ENCODE assay signal across 22 cellular contexts in the genomic region with DNA sequence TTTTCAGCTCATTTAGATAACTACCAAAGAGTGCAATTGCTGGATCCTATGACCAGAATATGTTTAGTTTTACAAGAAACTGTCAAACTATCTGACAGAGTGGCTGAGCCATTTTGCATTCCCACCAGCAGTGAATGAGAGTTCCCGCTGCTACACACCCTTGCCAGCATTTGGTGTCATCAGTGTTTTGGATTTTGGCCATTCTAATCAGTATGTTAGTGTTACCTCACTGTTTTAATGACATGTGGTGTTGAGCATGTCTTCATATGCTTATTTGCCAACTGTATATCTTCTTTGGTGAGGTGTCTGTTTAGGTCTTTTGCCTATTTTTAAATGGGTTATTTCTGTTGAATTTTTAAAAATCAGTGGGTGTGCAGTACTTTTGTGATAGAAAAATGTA.
A peak's percentile ranks its signal among the peaks of the same experiment; 100 is the strongest.
DNase-seq lines count a peak whose midpoint lies in the region; ATAC-seq and TF ChIP-seq lines count a peak whose summit lies in the region.
"Had no signal": no experiment of that assay in that cellular context is flagged by ENCODE, and none has a peak within 500 bp of the region (broad histone marks: within the 10 kb centered on the region; RNA-seq: fewer than 3 reads in every experiment).

No MANE protein-coding gene starts in this region.

- peaks cover 24% of the 10 kb centered on the region for H3K27me3 Mint-ChIP-seq in CD4-positive, alpha-beta T cell

- peaks cover 0 to 28% (median 0%) of the 10 kb centered on the region in 9 donors for H3K36me3 ChIP-seq in heart left ventricle
- H3K36me3 ChIP-seq in left ventricle myocardium inferior = peaks cover 16% of the 10 kb centered on the region
- no peaks in the 10 kb centered on the region for H3K36me3 ChIP-seq in HEK293 (ENCODE audit: control insufficient read depth in 2 of 2, insufficient read depth in 1 of 2, low read length in 2 of 2)
- no peaks in the 10 kb centered on the region for H3K36me3 ChIP-seq in esophagus squamous epithelium
- H3K36me3 ChIP-seq: BE2C; BLaER1 treated with 17β-estradiol and CSF1 and Interleukin-3, amounts not matched to agents 10 nM and 100 nM had no signal

- TF ChIP-seq POLR2A in heart left ventricle (IDR thresholded peaks at IDR 0.05) = no peak
- TF ChIP-seq POLR2A in esophagus squamous epithelium (IDR thresholded peaks at IDR 0.05) = no peak

- peak in 3 of 4 donors; percentile 43 to 48 (median 46) for ATAC-seq in heart left ventricle
- ATAC-seq in CD4-positive, alpha-beta T cell (ENCODE audit: poor library complexity) = no peak
- ATAC-seq: A549, GM23338, HCT116 had no signal

- WGBS in heart left ventricle, 4 donors = 52 to 70% (median 62%) methylated on average over 1 of the region's 1 CpG
- WGBS in esophagus squamous epithelium, 2 donors = 67 to 79% methylated on average over 1 of the region's 1 CpG

- CTCF ChIA-PET in HEK293 (lab: Yijun Ruan, JAX) = interaction anchor here (0.6 to 1.1 kb wide), 2 partner anchors 11 kb away, joined by 3 to 5 read pairs; no protein-coding TSS in a partner anchor
- CTCF ChIA-PET in CD4-positive, alpha-beta T cell (lab: Charles Lee) = no interaction called here

- no peaks in the 10 kb centered on the region for H3K4me1 Mint-ChIP-seq in CD4-positive, alpha-beta T cell (ENCODE audit: low read depth)
- H3K4me1 Mint-ChIP-seq: CD14-positive monocyte; CD4-positive, alpha-beta memory T cell; GM23338; H9 had no signal

- no peaks in the 10 kb centered on the region for H3K36me3 Mint-ChIP-seq in CD4-positive, alpha-beta T cell (ENCODE audit: low read depth)
- H3K36me3 Mint-ChIP-seq: CD14-positive monocyte; CD4-positive, alpha-beta memory T cell had no signal

- no peaks in the 10 kb centered on the region for H3K27me3 ChIP-seq in heart left ventricle
- H3K27me3 ChIP-seq in left ventricle myocardium inferior (ENCODE audit: low read depth) = no peaks in the 10 kb centered on the region
- H3K27me3 ChIP-seq in CD4-positive, alpha-beta T cell (ENCODE audit: control insufficient read depth, insufficient read depth, low read length) = no peaks in the 10 kb centered on the region
- H3K27me3 ChIP-seq in esophagus squamous epithelium = no peaks in the 10 kb centered on the region
- H3K27me3 ChIP-seq: BE2C; BLaER1 treated with 17β-estradiol and CSF1 and Interleukin-3, amounts not matched to agents 10 nM and 100 nM had no signal

- H3K4me3 ChIP-seq in heart left ventricle (no peak overlapping the region), left ventricle myocardium inferior (no peak overlapping the region), HEK293 (ENCODE audit: low read depth, low read length) (no peak overlapping the region), esophagus squamous epithelium (no peak overlapping the region)
- H3K4me3 ChIP-seq: A549; BLaER1 treated with 17β-estradiol and CSF1 and Interleukin-3, amounts not matched to agents 10 nM and 100 nM; GM23338 had no signal

- H3K9me3 Mint-ChIP-seq in CD4-positive, alpha-beta T cell = peaks cover 4% of the 10 kb centered on the region
- H3K9me3 Mint-ChIP-seq: HFFc6 had no signal

- H3K27ac Mint-ChIP-seq in CD4-positive, alpha-beta T cell = no peak overlapping the region
- H3K27ac Mint-ChIP-seq: CD14-positive monocyte; CD4-positive, alpha-beta memory T cell; GM23338; H9; HFFc6 had no signal

- POLR2A ChIA-PET in HEK293 (lab: Yijun Ruan, JAX) = no interaction called here
- POLR2A ChIA-PET in CD4-positive, alpha-beta T cell (lab: Charles Lee) = no interaction called here

- H3K9me3 ChIP-seq in heart left ventricle = peaks cover 0 to 7% (median 0%) of the 10 kb centered on the region in 12 donors
- peaks cover 14% of the 10 kb centered on the region for H3K9me3 ChIP-seq in left ventricle myocardium inferior (replicated peaks)
- no peaks in the 10 kb centered on the region for H3K9me3 ChIP-seq in HEK293 (ENCODE audit: control insufficient read depth, insufficient read depth, low read depth, low read length)
- no peaks in the 10 kb centered on the region for H3K9me3 ChIP-seq in CD4-positive, alpha-beta T cell (ENCODE audit: control insufficient read depth, low read length)
- no peaks in the 10 kb centered on the region for H3K9me3 ChIP-seq in esophagus squamous epithelium
- H3K9me3 ChIP-seq: Caco-2 had no signal

- intact Hi-C loops in heart left ventricle (cut with DNase I) (no loop called here), left ventricle myocardium inferior (cut with micrococcal nuclease) (no loop called here), esophagus squamous epithelium (cut with DNase I) (no loop called here)
- intact Hi-C loops in CD4-positive, alpha-beta T cell (cut with DNase I, micrococcal nuclease) = no loop called here

- no peaks in the 10 kb centered on the region for H3K4me1 ChIP-seq in heart left ventricle
- no peaks in the 10 kb centered on the region for H3K4me1 ChIP-seq in left ventricle myocardium inferior
- H3K4me1 ChIP-seq in HEK293 (ENCODE audit: control insufficient read depth, insufficient read depth, low read length) = no peaks in the 10 kb centered on the region
- H3K4me1 ChIP-seq in esophagus squamous epithelium = no peaks in the 10 kb centered on the region
- H3K4me1 ChIP-seq: A549; BLaER1 treated with 17β-estradiol and CSF1 and Interleukin-3, amounts not matched to agents 10 nM and 100 nM; Caco-2 had no signal

- H3K4me3 Mint-ChIP-seq in CD4-positive, alpha-beta T cell = no peak overlapping the region
- H3K4me3 Mint-ChIP-seq: CD14-positive monocyte; CD4-positive, alpha-beta memory T cell; GM23338; H9; HFFc6 had no signal

- DNase-seq in heart left ventricle = no peak
- DNase-seq in left ventricle myocardium inferior = no peak
- DNase-seq in cerebellar cortex (ENCODE audit: low spot score) = peak; percentile 67
- no peak for DNase-seq in COLO668 (lab: John Stamatoyannopoulos, UW; ENCODE audit: unreplicated experiment)
- no peak for DNase-seq in CD4-positive, alpha-beta T cell
- DNase-seq in esophagus squamous epithelium (lab: John Stamatoyannopoulos, UW) = no peak
- DNase-seq: 8988T; ACHN; AML-193; BE2C; Caco-2; CD4-positive, alpha-beta memory T cell; DMS53; DMS79 treated with DMSO at 0.1 percent for 48 hours; H9; HFFc6 had no signal

- H3K27ac ChIP-seq in heart left ventricle (no peak overlapping the region), left ventricle myocardium inferior (replicated peaks) (no peak overlapping the region), HEK293 (ENCODE audit: extremely low read depth, low read depth, low read length) (no peak overlapping the region), esophagus squamous epithelium (no peak overlapping the region)
- H3K27ac ChIP-seq in CD4-positive, alpha-beta T cell (ENCODE audit: low read depth, low read length) = no peak overlapping the region
- H3K27ac ChIP-seq: A549; BLaER1 treated with 17β-estradiol and CSF1 and Interleukin-3, amounts not matched to agents 10 nM and 100 nM had no signal

- TF ChIP-seq CTCF in heart left ventricle (IDR thresholded peaks at IDR 0.05) = no peak
- TF ChIP-seq CTCF in left ventricle myocardium inferior (IDR thresholded peaks at IDR 0.05; ENCODE audit: borderline replicate concordance) = no peak
- TF ChIP-seq CTCF in HEK293 (tag by site-specific recombination; IDR thresholded peaks at IDR 0.05) = no peak
- TF ChIP-seq CTCF in CD4-positive, alpha-beta T cell (IDR thresholded peaks at IDR 0.05) = no peak
- no peak for TF ChIP-seq CTCF in esophagus squamous epithelium (IDR thresholded peaks at IDR 0.05)

TF ChIP-seq in HEK293, 187 proteins besides CTCF, POLR2A, EP300 and RAD21:
- TF ChIP-seq SP3 (tag by site-specific recombination; IDR thresholded peaks at IDR 0.05) = no peak
- TF ChIP-seq, protein P1, sequence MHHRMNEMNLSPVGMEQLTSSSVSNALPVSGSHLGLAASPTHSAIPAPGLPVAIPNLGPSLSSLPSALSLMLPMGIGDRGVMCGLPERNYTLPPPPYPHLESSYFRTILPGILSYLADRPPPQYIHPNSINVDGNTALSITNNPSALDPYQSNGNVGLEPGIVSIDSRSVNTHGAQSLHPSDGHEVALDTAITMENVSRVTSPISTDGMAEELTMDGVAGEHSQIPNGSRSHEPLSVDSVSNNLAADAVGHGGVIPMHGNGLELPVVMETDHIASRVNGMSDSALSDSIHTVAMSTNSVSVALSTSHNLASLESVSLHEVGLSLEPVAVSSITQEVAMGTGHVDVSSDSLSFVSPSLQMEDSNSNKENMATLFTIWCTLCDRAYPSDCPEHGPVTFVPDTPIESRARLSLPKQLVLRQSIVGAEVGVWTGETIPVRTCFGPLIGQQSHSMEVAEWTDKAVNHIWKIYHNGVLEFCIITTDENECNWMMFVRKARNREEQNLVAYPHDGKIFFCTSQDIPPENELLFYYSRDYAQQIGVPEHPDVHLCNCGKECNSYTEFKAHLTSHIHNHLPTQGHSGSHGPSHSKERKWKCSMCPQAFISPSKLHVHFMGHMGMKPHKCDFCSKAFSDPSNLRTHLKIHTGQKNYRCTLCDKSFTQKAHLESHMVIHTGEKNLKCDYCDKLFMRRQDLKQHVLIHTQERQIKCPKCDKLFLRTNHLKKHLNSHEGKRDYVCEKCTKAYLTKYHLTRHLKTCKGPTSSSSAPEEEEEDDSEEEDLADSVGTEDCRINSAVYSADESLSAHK (tag by site-specific recombination; IDR thresholded peaks at IDR 0.05) = 0 out of 2 replicates have a peak, but pooled peaks have one; percentile 22
- peak; percentile 49 for TF ChIP-seq ZFHX2 (tag by site-specific recombination; conservative IDR thresholded peaks at IDR 0.05)
- 0 out of 2 replicates have a peak, but pooled peaks have one; percentile 34 for TF ChIP-seq FEZF1 (tag by site-specific recombination; IDR thresholded peaks at IDR 0.05)
